Comparison of ENCODE assay signal across 27 cellular contexts in genomic region chr16:87818533-87819161, GRCh38.
"Had no signal": no experiment of that assay in that cellular context is flagged by ENCODE, and none has a peak within 500 bp of the region (broad histone marks: within the 10 kb centered on the region; RNA-seq: fewer than 3 reads in every experiment).

No MANE protein-coding gene starts in this region.

- H3K4me1 Mint-ChIP-seq: stimulated activated effector memory CD8-positive, alpha-beta T cell treated with anti-CD3 and anti-CD28 coated beads, Interleukin-12 subunit alpha, Interleukin-12 subunit beta, amount 100 ng/mL, for 72 hours had no signal

- H3K4me1 ChIP-seq: colonic mucosa had no signal

- DNase-seq: activated CD4-positive, alpha-beta T cell treated with anti-CD3 and anti-CD28 coated beads for 48 hours; activated CD4-positive, alpha-beta T cell treated with anti-CD3 and anti-CD28 coated beads, Interleukin-2, amount 50 U/mL, for 48 hours; activated CD8-positive, alpha-beta memory T cell treated with anti-CD3 and anti-CD28 coated beads for 24 hours; cerebellar nuclear complex; colonic mucosa; dorsolateral prefrontal cortex; foreskin keratinocyte; heart right ventricle; naive thymus-derived CD8-positive, alpha-beta T cell; stimulated activated CD4-positive, alpha-beta T cell treated with anti-CD3 and anti-CD28 coated beads, Interleukin-12 subunit alpha, Interleukin-12 subunit beta, amount 100 ng/mL, for 4 hours; stimulated activated CD4-positive, alpha-beta T cell treated with anti-CD3 and anti-CD28 coated beads, Interleukin-4, amount 100 ng/mL, for 24 hours; T-helper 1 cell; trophoblast cell had no signal

- H3K27me3 ChIP-seq: colonic mucosa, dorsolateral prefrontal cortex, foreskin keratinocyte had no signal

- H3K36me3 ChIP-seq: colonic mucosa, esophagus muscularis mucosa, heart right ventricle, thoracic aorta had no signal

- H3K27ac Mint-ChIP-seq: activated naive CD8-positive, alpha-beta T cell; activated T-helper 2 cell treated with anti-CD3 and anti-CD28 coated beads, Interferon-gamma antibody, Interleukin-2, Interleukin-4, amounts not matched to agents 10 μg/mL and 5 μg/mL and 100 μg/mL, durations not matched to agents 14 hours and 24 hours and 36 hours; memory B cell; naive thymus-derived CD8-positive, alpha-beta T cell; stimulated activated effector memory CD8-positive, alpha-beta T cell treated with anti-CD3 and anti-CD28 coated beads, Interleukin-12 subunit alpha, Interleukin-12 subunit beta, amount 100 ng/mL, for 72 hours; stimulated activated naive CD8-positive, alpha-beta T cell treated with anti-CD3 and anti-CD28 coated beads, Interleukin-15, Interleukin-2, amounts not matched to agents 100 ng/mL and 50 ng/mL, for 24 hours; T-helper 2 cell treated with Interferon-gamma antibody and Interleukin-4, amounts not matched to agents 5 μg/mL and 100 μg/mL, for 36 hours had no signal

- FAIRE-seq: urothelium cell line had no signal

- H3K9me3 ChIP-seq: colonic mucosa had no signal

- H3K36me3 Mint-ChIP-seq: activated naive CD8-positive, alpha-beta T cell; memory B cell had no signal

- H3K27ac ChIP-seq: colonic mucosa, esophagus muscularis mucosa, foreskin keratinocyte, heart right ventricle, skin epidermis, thoracic aorta, VCaP had no signal

- H3K27me3 Mint-ChIP-seq: activated naive CD8-positive, alpha-beta T cell; memory B cell; naive thymus-derived CD8-positive, alpha-beta T cell; stimulated activated naive CD8-positive, alpha-beta T cell treated with anti-CD3 and anti-CD28 coated beads, Interleukin-15, Interleukin-2, amounts not matched to agents 100 ng/mL and 50 ng/mL, for 24 hours had no signal

- ATAC-seq: activated CD4-positive, CD25-positive, alpha-beta regulatory T cell treated with anti-CD3 and anti-CD28 coated beads, Interleukin-2, amount 50 U/mL, for 24 hours; foreskin keratinocyte; heart right ventricle; naive thymus-derived CD8-positive, alpha-beta T cell; sciatic nerve; stimulated activated effector memory CD8-positive, alpha-beta T cell treated with anti-CD3 and anti-CD28 coated beads, Interleukin-12 subunit alpha, Interleukin-12 subunit beta, amount 100 ng/mL, for 72 hours had no signal

- H3K9me3 Mint-ChIP-seq: memory B cell, neural crest cell had no signal

- H3K4me3 Mint-ChIP-seq: activated naive CD8-positive, alpha-beta T cell; memory B cell; naive thymus-derived CD8-positive, alpha-beta T cell; neural crest cell; stimulated activated effector memory CD8-positive, alpha-beta T cell treated with anti-CD3 and anti-CD28 coated beads, Interleukin-12 subunit alpha, Interleukin-12 subunit beta, amount 100 ng/mL, for 72 hours; stimulated activated naive CD8-positive, alpha-beta T cell treated with anti-CD3 and anti-CD28 coated beads, Interleukin-15, Interleukin-2, amounts not matched to agents 100 ng/mL and 50 ng/mL, for 24 hours; T-helper 2 cell treated with Interferon-gamma antibody and Interleukin-4, amounts not matched to agents 5 μg/mL and 100 μg/mL, for 36 hours had no signal

- H3K4me3 ChIP-seq: colonic mucosa, dorsolateral prefrontal cortex, esophagus muscularis mucosa, heart right ventricle, skin epidermis, thoracic aorta had no signal
